1 cellular context compared by ENCODE assay signal in genomic region chr7:116210345-116211005, GRCh38.
TF ChIP-seq lines count a peak whose summit lies in the region.

TSS of gene TES (plus strand) at chr7:116210539. CDS start at chr7:116210708, 169 bp downstream.

TF ChIP-seq in H1, 55 proteins besides CTCF, POLR2A, EP300 and RAD21:
- TF ChIP-seq POU5F1 (IDR thresholded peaks at IDR 0.05; ENCODE audit: low read depth, low read length), result no peak
- no peak for TF ChIP-seq SIRT6 (IDR thresholded peaks at IDR 0.05; ENCODE audit: low read length)
- no peak for TF ChIP-seq BCL11A (IDR thresholded peaks at IDR 0.05; ENCODE audit: low read depth in 2 of 2, low read length in 2 of 2)
- no peak for TF ChIP-seq CBX8 (IDR thresholded peaks at IDR 0.05; ENCODE audit: borderline replicate concordance, low read depth, low read length)
- TF ChIP-seq MAX (IDR thresholded peaks at IDR 0.05), result peak; percentile 13; the same call in 1 of the 2 replicates
- no peak for TF ChIP-seq JUND (IDR thresholded peaks at IDR 0.05; ENCODE audit: low read length)
- no peak for TF ChIP-seq CEBPB (IDR thresholded peaks at IDR 0.05; ENCODE audit: low read depth, low read length)
- TF ChIP-seq FOSL1 (IDR thresholded peaks at IDR 0.05; ENCODE audit: insufficient read depth, low read depth, low read length), result no peak
- 0 out of 2 replicates have a peak, but pooled peaks have one; percentile 26 for TF ChIP-seq CHD2 (IDR thresholded peaks at IDR 0.05; ENCODE audit: low read length)
- TF ChIP-seq ASH2L (IDR thresholded peaks at IDR 0.05; ENCODE audit: low read length), result peak; percentile 72
- TF ChIP-seq EGR1 (IDR thresholded peaks at IDR 0.05; ENCODE audit: borderline replicate concordance, low read depth, low read length), result no peak
- no peak for TF ChIP-seq CHD7 (IDR thresholded peaks at IDR 0.05; ENCODE audit: insufficient replicate concordance, low read length)
- TF ChIP-seq CREB1 (IDR thresholded peaks at IDR 0.05), result no peak; the same call in 1 of the 2 replicates
- no peak for TF ChIP-seq POLR2AphosphoS5 (IDR thresholded peaks at IDR 0.05; ENCODE audit: low read depth, low read length)
- no peak for TF ChIP-seq USF2 (IDR thresholded peaks at IDR 0.05; ENCODE audit: low read length)
- peak; percentile 93; the same call in 1 of the 2 replicates for TF ChIP-seq RBBP5 (IDR thresholded peaks at IDR 0.05; ENCODE audit: borderline replicate concordance, low read depth, low read length)
- no peak for TF ChIP-seq HDAC6 (IDR thresholded peaks at IDR 0.05; ENCODE audit: low read depth, low read length)
- TF ChIP-seq CBX5 (IDR thresholded peaks at IDR 0.05; ENCODE audit: low read depth, low read length), result no peak
- no peak for TF ChIP-seq BRCA1 (IDR thresholded peaks at IDR 0.05; ENCODE audit: low read depth, low read length)
- 0 out of 2 replicates have a peak, but pooled peaks have one; percentile 26 for TF ChIP-seq BACH1 (IDR thresholded peaks at IDR 0.05; ENCODE audit: low read length)
- no peak for TF ChIP-seq SP4 (IDR thresholded peaks at IDR 0.05; ENCODE audit: low read length)
- TF ChIP-seq KDM1A (IDR thresholded peaks at IDR 0.05; ENCODE audit: borderline replicate concordance, low read length), result 0 out of 2 replicates have a peak, but pooled peaks have one; percentile 22
- no peak for TF ChIP-seq RNF2 (IDR thresholded peaks at IDR 0.05; ENCODE audit: borderline replicate concordance, low read depth, low read length, missing control alignments, poor library complexity, severe bottlenecking)
- peak in 1 of 2 experiments; percentile 11; a peak in 1 of 4 replicates for TF ChIP-seq SIN3A (conservative IDR thresholded peaks at IDR 0.05 in 1 of 2, IDR thresholded peaks at IDR 0.05 in 1 of 2; ENCODE audit: low read depth in 1 of 2, low read length in 2 of 2)
- peak; percentile 75 for TF ChIP-seq E2F6 (IDR thresholded peaks at IDR 0.05)
- TF ChIP-seq TBP (IDR thresholded peaks at IDR 0.05; ENCODE audit: low read depth, low read length), result 0 out of 2 replicates have a peak, but pooled peaks have one; percentile 39
- no peak for TF ChIP-seq YY1 (IDR thresholded peaks at IDR 0.05; ENCODE audit: low read depth, low read length)
- TF ChIP-seq SP1 (IDR thresholded peaks at IDR 0.05; ENCODE audit: low read depth, low read length), result no peak
- peak; percentile 46; the same call in 1 of the 2 replicates for TF ChIP-seq TAF1 (IDR thresholded peaks at IDR 0.05; ENCODE audit: low read depth, low read length)
- TF ChIP-seq TCF12 (IDR thresholded peaks at IDR 0.05; ENCODE audit: low read depth, low read length), result no peak
- TF ChIP-seq KDM4A (IDR thresholded peaks at IDR 0.05; ENCODE audit: low read depth, low read length, severe bottlenecking), result peak; percentile 95
- TF ChIP-seq ZNF274 (IDR thresholded peaks at IDR 0.05; ENCODE audit: borderline replicate concordance, extremely low read depth, low read length), result no peak
- no peak for TF ChIP-seq SAP30 (IDR thresholded peaks at IDR 0.05; ENCODE audit: insufficient read depth, insufficient replicate concordance, low read length)
- TF ChIP-seq HDAC2 (IDR thresholded peaks at IDR 0.05; ENCODE audit: borderline replicate concordance in 1 of 2, low read depth in 2 of 2, low read length in 2 of 2), result peak in 1 of 2 experiments; percentile 84; a peak in 1 of 4 replicates
- 0 out of 2 replicates have a peak, but pooled peaks have one; percentile 16 for TF ChIP-seq GABPA (IDR thresholded peaks at IDR 0.05; ENCODE audit: borderline replicate concordance, insufficient read depth, low read length)
- no peak for TF ChIP-seq JUN (IDR thresholded peaks at IDR 0.05; ENCODE audit: low read depth, low read length)
- TF ChIP-seq GTF2F1 (IDR thresholded peaks at IDR 0.05; ENCODE audit: borderline replicate concordance, low read depth, low read length), result no peak
- no peak for TF ChIP-seq CHD1 (IDR thresholded peaks at IDR 0.05; ENCODE audit: low read depth, low read length)
- TF ChIP-seq ATF2 (IDR thresholded peaks at IDR 0.05; ENCODE audit: low read length), result no peak
- no peak for TF ChIP-seq EZH2 (IDR thresholded peaks at IDR 0.05; ENCODE audit: low read depth, low read length, severe bottlenecking)
- no peak for TF ChIP-seq ATF3 (IDR thresholded peaks at IDR 0.05; ENCODE audit: insufficient read depth, low read depth, low read length)
- no peak for TF ChIP-seq SP2 (IDR thresholded peaks at IDR 0.05; ENCODE audit: low read length)
- peak; percentile 76 for TF ChIP-seq PHF8 (conservative IDR thresholded peaks at IDR 0.05; ENCODE audit: low read depth, low read length)
- no peak for TF ChIP-seq SUZ12 (IDR thresholded peaks at IDR 0.05; ENCODE audit: low read length)
- no peak for TF ChIP-seq CTBP2 (IDR thresholded peaks at IDR 0.05; ENCODE audit: borderline replicate concordance, insufficient read depth, insufficient read length, low read length)
- TF ChIP-seq KDM5A (IDR thresholded peaks at IDR 0.05; ENCODE audit: low read length), result no peak
- TF ChIP-seq TEAD4 (IDR thresholded peaks at IDR 0.05; ENCODE audit: low read depth, low read length), result no peak
- TF ChIP-seq MAFK (IDR thresholded peaks at IDR 0.05; ENCODE audit: low read depth, low read length), result no peak
- TF ChIP-seq SRF (IDR thresholded peaks at IDR 0.05; ENCODE audit: low read depth, low read length), result no peak
- TF ChIP-seq RFX5 (IDR thresholded peaks at IDR 0.05; ENCODE audit: borderline replicate concordance, low read depth, low read length), result no peak
- no peak for TF ChIP-seq RXRA (IDR thresholded peaks at IDR 0.05; ENCODE audit: insufficient read depth, low read depth, low read length)
- peak; percentile 50 for TF ChIP-seq TAF7 (optimal IDR thresholded peaks at IDR 0.05; ENCODE audit: borderline replicate concordance, low read depth, low read length)
- no peak for TF ChIP-seq NRF1 (IDR thresholded peaks at IDR 0.05; ENCODE audit: low read depth, low read length)
- no peak for TF ChIP-seq SIX5 (IDR thresholded peaks at IDR 0.05; ENCODE audit: low read depth, low read length)
- peak; percentile 54 for TF ChIP-seq NANOG (IDR thresholded peaks at IDR 0.05; ENCODE audit: insufficient read depth, low read depth, low read length, poor library complexity, severe bottlenecking)
